ENCODE assay signal across 11 cellular contexts in genomic region chr5:175491223-175491622, GRCh38. TPM values are rescaled to one million over a fixed set of nuclear protein-coding genes. Genes with fewer than 3 reads are reported as not detected.
"Had no signal": no experiment of that assay in that cellular context is flagged by ENCODE, and none has a peak within 500 bp of the region (broad histone marks: within the 10 kb centered on the region; RNA-seq: fewer than 3 reads in every experiment).

No MANE protein-coding gene starts in this region.

- H3K4me3 ChIP-seq: GM23248, GM23338, HAP-1 had no signal

- FAIRE-seq: H1, H54 had no signal

- ATAC-seq: GM23338, HCT116 had no signal

- H3K4me1 ChIP-seq: HAP-1 had no signal

- H3K4me2 ChIP-seq: GM23338 had no signal

- H3K9me3 ChIP-seq: HAP-1 had no signal

- H3K9ac ChIP-seq: GM23248 had no signal

- DNase-seq: GM23248, GOT3, H7, H9, HCEC 1CT, HFFc6 had no signal

- H3K27ac ChIP-seq: GM23248 had no signal

- H2AFZ ChIP-seq: GM23248, GM23338 had no signal

RNA-seq across cellular contexts. Expression of gene DRD1, which starts 47.2 kb away (rescaled TPM):
- total RNA-seq: GM23248, H9, HFFc6 had no signal
- polyA plus RNA-seq: GM23248 had no signal
